Comparison of ENCODE assay signal across 15 cellular contexts in genomic region chr5:91183743-91184142, GRCh38.
DNase-seq lines count a peak whose midpoint lies in the region; ATAC-seq and TF ChIP-seq lines count a peak whose summit lies in the region.
"Had no signal": no experiment of that assay in that cellular context is flagged by ENCODE, and none has a peak within 500 bp of the region (broad histone marks: within the 10 kb centered on the region; RNA-seq: fewer than 3 reads in every experiment).

No MANE protein-coding gene starts in this region.

- H3K27me3 Mint-ChIP-seq in activated naive CD8-positive, alpha-beta T cell treated with anti-CD3 and anti-CD28 coated beads for 36 hours: peaks cover 22% of the 10 kb centered on the region
- H3K27me3 Mint-ChIP-seq in activated naive CD8-positive, alpha-beta T cell treated with anti-CD3 and anti-CD28 coated beads, Interleukin-2, amount 50 U/mL, for 24 hours: peaks cover 11% of the 10 kb centered on the region
- H3K27me3 Mint-ChIP-seq in activated naive CD8-positive, alpha-beta T cell treated with anti-CD3 and anti-CD28 coated beads, Interleukin-2, amount 10 ng/mL, durations not matched to agents 7 days and 5 days: peaks cover 14% of the 10 kb centered on the region
- no peaks in the 10 kb centered on the region for H3K27me3 Mint-ChIP-seq in chondrocyte (ENCODE audit: low read depth)
- H3K27me3 Mint-ChIP-seq in CD8-positive, alpha-beta T cell (ENCODE audit: low read depth): peaks cover 11% of the 10 kb centered on the region

- no peaks in the 10 kb centered on the region for H3K36me3 ChIP-seq in lower lobe of right lung
- H3K36me3 ChIP-seq in vagina: no peaks in the 10 kb centered on the region
- no peaks in the 10 kb centered on the region for H3K36me3 ChIP-seq in CD8-positive, alpha-beta T cell (ENCODE audit: insufficient read depth, low read length)
- H3K36me3 ChIP-seq: brain microvascular endothelial cell, upper lobe of left lung had no signal

- no peak for ATAC-seq in activated naive CD8-positive, alpha-beta T cell treated with anti-CD3 and anti-CD28 coated beads, Interleukin-2, amount 50 U/mL, for 24 hours
- ATAC-seq in activated naive CD8-positive, alpha-beta T cell treated with anti-CD3 and anti-CD28 coated beads, Interleukin-2, amount 10 ng/mL, durations not matched to agents 7 days and 5 days (ENCODE audit: low read depth): no peak
- ATAC-seq in lower lobe of right lung (peak; percentile 58 to 59), HG02870 (IDR thresholded peaks at IDR 0.05; ENCODE audit: unreplicated experiment) (no peak)
- no peak for ATAC-seq in CD8-positive, alpha-beta T cell
- ATAC-seq: activated CD4-positive, alpha-beta T cell treated with anti-CD3 and anti-CD28 coated beads for 36 hours; activated T-cell treated with anti-CD3 and anti-CD28 coated beads, Interleukin-2, amount 50 U/mL, for 4 hours had no signal

- H3K4me3 Mint-ChIP-seq in activated naive CD8-positive, alpha-beta T cell treated with anti-CD3 and anti-CD28 coated beads for 36 hours: no peak overlapping the region
- H3K4me3 Mint-ChIP-seq in activated naive CD8-positive, alpha-beta T cell treated with anti-CD3 and anti-CD28 coated beads, Interleukin-2, amount 50 U/mL, for 24 hours: no peak overlapping the region
- peak overlapping the region; percentile 35 for H3K4me3 Mint-ChIP-seq in activated naive CD8-positive, alpha-beta T cell treated with anti-CD3 and anti-CD28 coated beads, Interleukin-2, amount 10 ng/mL, durations not matched to agents 7 days and 5 days
- no peak overlapping the region for H3K4me3 Mint-ChIP-seq in chondrocyte (ENCODE audit: unreplicated experiment)
- H3K4me3 Mint-ChIP-seq in CD8-positive, alpha-beta T cell: no peak overlapping the region
- H3K4me3 Mint-ChIP-seq: activated CD4-positive, alpha-beta T cell treated with anti-CD3 and anti-CD28 coated beads for 36 hours; activated T-cell treated with anti-CD3 and anti-CD28 coated beads, Interleukin-2, amount 50 U/mL, for 4 hours had no signal

- H3K27ac ChIP-seq in lower lobe of right lung (peak overlapping the region; percentile 66), vagina (peak overlapping the region; percentile 31)
- H3K27ac ChIP-seq in CD8-positive, alpha-beta T cell (ENCODE audit: low read depth, low read length): no peak overlapping the region
- H3K27ac ChIP-seq: brain microvascular endothelial cell had no signal

- peaks cover 6% of the 10 kb centered on the region for H3K4me1 ChIP-seq in lower lobe of right lung
- peaks cover 7% of the 10 kb centered on the region for H3K4me1 ChIP-seq in vagina
- no peaks in the 10 kb centered on the region for H3K4me1 ChIP-seq in CD8-positive, alpha-beta T cell (ENCODE audit: insufficient read depth, low read length)

- H3K9me3 ChIP-seq in lower lobe of right lung (no peaks in the 10 kb centered on the region), vagina (no peaks in the 10 kb centered on the region)
- no peaks in the 10 kb centered on the region for H3K9me3 ChIP-seq in CD8-positive, alpha-beta T cell (ENCODE audit: low read length)
- H3K9me3 ChIP-seq: upper lobe of left lung had no signal

- intact Hi-C loops in lower lobe of right lung (cut with DNase I): no loop called here
- intact Hi-C loops in vagina (cut with DNase I): no loop called here
- intact Hi-C loops in CD8-positive, alpha-beta T cell (cut with DNase I, micrococcal nuclease): no loop called here

- no peak overlapping the region for H3K4me3 ChIP-seq in lower lobe of right lung
- no peak overlapping the region for H3K4me3 ChIP-seq in vagina
- no peak overlapping the region for H3K4me3 ChIP-seq in CD8-positive, alpha-beta T cell (ENCODE audit: low read depth, low read length)
- H3K4me3 ChIP-seq: upper lobe of left lung had no signal

- DNase-seq in activated naive CD8-positive, alpha-beta T cell treated with anti-CD3 and anti-CD28 coated beads for 36 hours: no peak
- DNase-seq in activated naive CD8-positive, alpha-beta T cell treated with anti-CD3 and anti-CD28 coated beads, Interleukin-2, amount 50 U/mL, for 24 hours: no peak
- no peak for DNase-seq in activated naive CD8-positive, alpha-beta T cell treated with anti-CD3 and anti-CD28 coated beads, Interleukin-2, amount 10 ng/mL, durations not matched to agents 7 days and 5 days
- DNase-seq in lower lobe of right lung (peak; percentile 74), vagina (ENCODE audit: extremely low spot score in 2 of 2) (no peak), chondrocyte (ENCODE audit: low spot score) (no peak)
- DNase-seq in CD8-positive, alpha-beta T cell: no peak
- DNase-seq: activated CD4-positive, alpha-beta T cell treated with anti-CD3 and anti-CD28 coated beads for 36 hours; activated T-cell treated with anti-CD3 and anti-CD28 coated beads, Interleukin-2, amount 50 U/mL, for 4 hours; brain microvascular endothelial cell; DMS153; Karpas-422; NCI-H2029 had no signal

- peaks cover 16% of the 10 kb centered on the region for H3K4me1 Mint-ChIP-seq in activated naive CD8-positive, alpha-beta T cell treated with anti-CD3 and anti-CD28 coated beads for 36 hours
- peaks cover 23% of the 10 kb centered on the region for H3K4me1 Mint-ChIP-seq in activated naive CD8-positive, alpha-beta T cell treated with anti-CD3 and anti-CD28 coated beads, Interleukin-2, amount 50 U/mL, for 24 hours
- H3K4me1 Mint-ChIP-seq in activated naive CD8-positive, alpha-beta T cell treated with anti-CD3 and anti-CD28 coated beads, Interleukin-2, amount 10 ng/mL, durations not matched to agents 7 days and 5 days: peaks cover 15% of the 10 kb centered on the region
- H3K4me1 Mint-ChIP-seq in chondrocyte (ENCODE audit: low read depth): peaks cover 7% of the 10 kb centered on the region
- H3K4me1 Mint-ChIP-seq in CD8-positive, alpha-beta T cell (ENCODE audit: low read depth): peaks cover 2% of the 10 kb centered on the region

- TF ChIP-seq CTCF in lower lobe of right lung (IDR thresholded peaks at IDR 0.05): no peak
- TF ChIP-seq CTCF in vagina (IDR thresholded peaks at IDR 0.05): no peak
- TF ChIP-seq CTCF in chondrocyte (IDR thresholded peaks at IDR 0.05): no peak
- no peak for TF ChIP-seq CTCF in CD8-positive, alpha-beta T cell (IDR thresholded peaks at IDR 0.05)

- CTCF ChIA-PET in CD8-positive, alpha-beta T cell (lab: Charles Lee): interaction anchor here (1.1 to 1.3 kb wide), 2 partner anchors 235 to 252 kb away, joined by 3 read pairs; no protein-coding TSS in a partner anchor

- H3K9me3 Mint-ChIP-seq in activated naive CD8-positive, alpha-beta T cell treated with anti-CD3 and anti-CD28 coated beads for 36 hours: no peaks in the 10 kb centered on the region
- no peaks in the 10 kb centered on the region for H3K9me3 Mint-ChIP-seq in activated naive CD8-positive, alpha-beta T cell treated with anti-CD3 and anti-CD28 coated beads, Interleukin-2, amount 50 U/mL, for 24 hours
- no peaks in the 10 kb centered on the region for H3K9me3 Mint-ChIP-seq in activated naive CD8-positive, alpha-beta T cell treated with anti-CD3 and anti-CD28 coated beads, Interleukin-2, amount 10 ng/mL, durations not matched to agents 7 days and 5 days
- H3K9me3 Mint-ChIP-seq in chondrocyte (ENCODE audit: low read depth): no peaks in the 10 kb centered on the region
- H3K9me3 Mint-ChIP-seq in CD8-positive, alpha-beta T cell: no peaks in the 10 kb centered on the region
- H3K9me3 Mint-ChIP-seq: activated T-cell treated with anti-CD3 and anti-CD28 coated beads, Interleukin-2, amount 50 U/mL, for 4 hours had no signal

- H3K36me3 Mint-ChIP-seq in activated naive CD8-positive, alpha-beta T cell treated with anti-CD3 and anti-CD28 coated beads for 36 hours: peaks cover 4% of the 10 kb centered on the region
- no peaks in the 10 kb centered on the region for H3K36me3 Mint-ChIP-seq in activated naive CD8-positive, alpha-beta T cell treated with anti-CD3 and anti-CD28 coated beads, Interleukin-2, amount 50 U/mL, for 24 hours (ENCODE audit: low read depth)
- H3K36me3 Mint-ChIP-seq in activated naive CD8-positive, alpha-beta T cell treated with anti-CD3 and anti-CD28 coated beads, Interleukin-2, amount 10 ng/mL, durations not matched to agents 7 days and 5 days: peaks cover 8% of the 10 kb centered on the region
- H3K36me3 Mint-ChIP-seq in chondrocyte (ENCODE audit: low read depth): no peaks in the 10 kb centered on the region
- no peaks in the 10 kb centered on the region for H3K36me3 Mint-ChIP-seq in CD8-positive, alpha-beta T cell

- no peaks in the 10 kb centered on the region for H3K27me3 ChIP-seq in lower lobe of right lung (ENCODE audit: low read depth)
- H3K27me3 ChIP-seq in vagina: no peaks in the 10 kb centered on the region
- H3K27me3 ChIP-seq in CD8-positive, alpha-beta T cell (ENCODE audit: insufficient read depth, low read length): no peaks in the 10 kb centered on the region
- H3K27me3 ChIP-seq: brain microvascular endothelial cell, upper lobe of left lung had no signal

- H3K27ac Mint-ChIP-seq in activated naive CD8-positive, alpha-beta T cell treated with anti-CD3 and anti-CD28 coated beads for 36 hours: peak overlapping the region; percentile 50
- H3K27ac Mint-ChIP-seq in activated naive CD8-positive, alpha-beta T cell treated with anti-CD3 and anti-CD28 coated beads, Interleukin-2, amount 50 U/mL, for 24 hours: no peak overlapping the region
- H3K27ac Mint-ChIP-seq in activated naive CD8-positive, alpha-beta T cell treated with anti-CD3 and anti-CD28 coated beads, Interleukin-2, amount 10 ng/mL, durations not matched to agents 7 days and 5 days: peak overlapping the region; percentile 27
- H3K27ac Mint-ChIP-seq in chondrocyte (ENCODE audit: unreplicated experiment): no peak overlapping the region
- H3K27ac Mint-ChIP-seq in CD8-positive, alpha-beta T cell: no peak overlapping the region
- H3K27ac Mint-ChIP-seq: activated CD4-positive, alpha-beta T cell treated with anti-CD3 and anti-CD28 coated beads for 36 hours had no signal

- POLR2A ChIA-PET in activated naive CD8-positive, alpha-beta T cell treated with anti-CD3 and anti-CD28 coated beads, Interleukin-2, amount 10 ng/mL, durations not matched to agents 7 days and 5 days (lab: Charles Lee): interaction anchor here (0.6 to 1.4 kb wide), 4 partner anchors 13 to 199 kb away, joined by 3 read pairs; partner anchors contain the start of gene ARRDC3
- POLR2A ChIA-PET in CD8-positive, alpha-beta T cell (lab: Charles Lee): no interaction called here

- TF ChIP-seq POLR2A in vagina (IDR thresholded peaks at IDR 0.05): no peak

Comparison
In these comparisons a context has a peak if more than half of its experiments do, and no peak if none do; other contexts are left out.
1. H3K27ac Mint-ChIP-seq: peak in activated naive CD8-positive, alpha-beta T cell treated with anti-CD3 and anti-CD28 coated beads for 36 hours (single experiment) and activated naive CD8-positive, alpha-beta T cell treated with anti-CD3 and anti-CD28 coated beads, Interleukin-2, amount 10 ng/mL, durations not matched to agents 7 days and 5 days (single experiment); none in activated naive CD8-positive, alpha-beta T cell treated with anti-CD3 and anti-CD28 coated beads, Interleukin-2, amount 50 U/mL, for 24 hours (single experiment), chondrocyte (single experiment) and CD8-positive, alpha-beta T cell (single experiment).
2. ATAC-seq: peak in lower lobe of right lung (2 of 2); none in activated naive CD8-positive, alpha-beta T cell treated with anti-CD3 and anti-CD28 coated beads, Interleukin-2, amount 50 U/mL, for 24 hours (single experiment), activated naive CD8-positive, alpha-beta T cell treated with anti-CD3 and anti-CD28 coated beads, Interleukin-2, amount 10 ng/mL, durations not matched to agents 7 days and 5 days (single experiment), CD8-positive, alpha-beta T cell (single experiment) and HG02870 (single experiment).